ENCODE assay signal across 8 cellular contexts in genomic region chr15:101250331-101250730, GRCh38. TPM values are rescaled to one million over a fixed set of nuclear protein-coding genes. Genes with fewer than 3 reads are reported as not detected.
DNase-seq lines count a peak whose midpoint lies in the region; ATAC-seq and TF ChIP-seq lines count a peak whose summit lies in the region.

No MANE protein-coding gene starts in this region.

- peak overlapping the region; percentile 98 for H3K4me3 Mint-ChIP-seq in neural crest cell

- WGBS in esophagus, 2 donors = 12 to 15% methylated on average over 4 of the region's 4 CpGs

- no peaks in the 10 kb centered on the region for H3K9me3 Mint-ChIP-seq in neural crest cell

- peaks cover 10% of the 10 kb centered on the region for H3K27me3 Mint-ChIP-seq in neural crest cell (ENCODE audit: low read depth)

- no peaks in the 10 kb centered on the region for H3K9me3 ChIP-seq in esophagus (ENCODE audit: control insufficient read depth in 2 of 2, insufficient read depth in 1 of 2, low read depth in 1 of 2, low read length in 1 of 2)

- H3K36me3 ChIP-seq in esophagus (ENCODE audit: control insufficient read depth in 2 of 2, insufficient read depth in 2 of 2, low read length in 1 of 2) = no peaks in the 10 kb centered on the region

- peaks cover 4% of the 10 kb centered on the region for H3K36me3 Mint-ChIP-seq in neural crest cell (ENCODE audit: low read depth)

- H3K4me1 Mint-ChIP-seq in neural crest cell = peaks cover 63% of the 10 kb centered on the region

- peaks cover 0 to under 1% of the 10 kb centered on the region in 2 donors for H3K4me1 ChIP-seq in esophagus (ENCODE audit: control insufficient read depth in 2 of 2, insufficient read depth in 2 of 2, low read length in 1 of 2)

- no peak for TF ChIP-seq CTCF in neural crest cell (conservative IDR thresholded peaks at IDR 0.05)

- H3K4me3 ChIP-seq in esophagus (ENCODE audit: low read depth in 1 of 2, low read length in 2 of 2) = peak overlapping the region; percentile 72 to 81

- peak overlapping the region; percentile 84 for H3K27ac Mint-ChIP-seq in neural crest cell (ENCODE audit: unreplicated experiment)

- H3K27me3 ChIP-seq in esophagus (ENCODE audit: control insufficient read depth in 1 of 2, insufficient read depth in 2 of 2, low read length in 2 of 2) = no peaks in the 10 kb centered on the region

- ATAC-seq in GM21737 (IDR thresholded peaks at IDR 0.05; ENCODE audit: unreplicated experiment) = no peak
- ATAC-seq in HG02623 (IDR thresholded peaks at IDR 0.05; ENCODE audit: unreplicated experiment) = no peak
- ATAC-seq in GM21786 (IDR thresholded peaks at IDR 0.05; ENCODE audit: unreplicated experiment) = no peak

- DNase-seq in NCI-H82 (lab: John Stamatoyannopoulos, UW) (peak; percentile 40), NCI-H82 treated with DMSO at 0.1 percent for 48 hours (lab: John Stamatoyannopoulos, UW; ENCODE audit: unreplicated experiment) (no peak), RKO (ENCODE audit: low spot score) (peak; percentile 87), neural crest cell (ENCODE audit: low read depth, low spot score) (no peak)

- peak overlapping the region; percentile 76 to 85 for H3K27ac ChIP-seq in esophagus (ENCODE audit: low read depth in 2 of 2, low read length in 1 of 2)

RNA-seq across cellular contexts. Expression of gene CHSY1, which starts 1.5 kb away (rescaled TPM):
- polyA plus RNA-seq in esophagus = 1 to 10 TPM; 3.3 to 5.2 TPM
- 46.7 and 49.7 TPM in 2 replicates for total RNA-seq in neural crest cell

RNA-seq across cellular contexts. Expression of gene SELENOS, which starts 27.0 kb away (rescaled TPM):
- polyA plus RNA-seq in esophagus = 10 to 100 TPM; 50.4 to 74.4 TPM
- total RNA-seq in neural crest cell = 37.8 and 42.1 TPM in 2 replicates

RNA-seq across cellular contexts. Expression of gene SNRPA1, which starts 44.7 kb away (rescaled TPM):
- polyA plus RNA-seq in esophagus = 10 to 100 TPM; 38.9 to 53.2 TPM
- 118 and 132 TPM in 2 replicates for total RNA-seq in neural crest cell

Comparison
In these comparisons a context has a peak if more than half of its experiments do, and no peak if none do; other contexts are left out.
1. DNase-seq: peak in NCI-H82 (single experiment) and RKO (single experiment); none in NCI-H82 treated with DMSO at 0.1 percent for 48 hours (single experiment) and neural crest cell (single experiment).